Comparison of ENCODE assay signal across 2 cellular contexts in the genomic region with DNA sequence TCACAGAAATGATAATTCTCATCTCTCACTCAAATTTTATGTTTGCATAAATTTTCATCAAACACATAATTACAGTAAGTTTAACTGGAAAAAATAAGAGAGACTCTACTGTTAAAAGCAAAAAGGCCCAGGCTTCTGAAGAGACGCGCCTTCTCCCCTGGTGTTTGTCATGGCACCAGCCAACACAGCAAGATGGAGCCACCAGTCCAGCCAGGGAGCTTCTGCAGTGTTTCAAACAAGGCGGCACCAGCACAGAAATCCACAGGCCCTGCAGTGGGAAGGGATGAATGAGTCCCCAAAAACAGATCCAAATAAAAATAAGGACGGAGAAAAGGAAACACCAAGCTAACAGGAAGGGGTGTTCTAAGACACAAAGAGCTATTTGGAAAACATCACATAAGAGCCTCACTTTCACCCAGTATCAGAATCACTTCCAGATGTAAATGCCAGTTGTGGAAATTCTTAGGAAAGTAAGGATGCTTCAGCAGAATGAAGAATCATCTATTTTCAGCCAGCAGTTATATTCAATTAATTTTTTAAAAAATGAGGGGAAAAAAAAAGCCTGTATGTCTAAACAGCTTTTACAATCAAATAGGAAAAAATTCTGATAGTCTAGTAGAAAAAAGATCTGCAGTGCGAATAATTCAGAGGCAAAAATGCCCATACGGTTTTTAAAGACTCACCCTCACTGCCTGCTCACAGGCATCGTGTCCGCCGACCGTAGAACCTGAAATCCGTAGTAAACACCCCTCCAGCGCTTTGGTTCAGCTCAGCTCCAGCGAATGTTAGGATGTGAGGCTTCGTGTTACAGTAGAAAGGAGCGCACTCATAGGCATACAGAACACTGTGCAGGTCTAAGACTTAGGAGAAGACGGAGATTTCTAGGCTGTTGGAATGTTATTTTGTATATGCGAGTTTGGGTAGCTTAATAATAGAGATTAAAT.
A peak's percentile ranks its signal among the peaks of the same experiment; 100 is the strongest.
TF ChIP-seq lines count a peak whose summit lies in the region.

No MANE protein-coding gene starts in this region.

TF ChIP-seq in A549, 52 proteins besides CTCF, POLR2A, EP300 and RAD21:
- TF ChIP-seq POLR2AphosphoS2 (conservative IDR thresholded peaks at IDR 0.05; ENCODE audit: low read length) (no peak), HDAC2 (IDR thresholded peaks at IDR 0.05) (no peak), JUNB (IDR thresholded peaks at IDR 0.05) (no peak), HOXB5 (CRISPR knock-in tag; IDR thresholded peaks at IDR 0.05) (no peak), CBX2 (IDR thresholded peaks at IDR 0.05; ENCODE audit: borderline replicate concordance, low read depth) (no peak), PHF8 (IDR thresholded peaks at IDR 0.05; ENCODE audit: borderline replicate concordance, low read depth) (no peak), EHF (CRISPR knock-in tag; IDR thresholded peaks at IDR 0.05) (no peak), RARB (CRISPR knock-in tag; IDR thresholded peaks at IDR 0.05) (no peak), FOSB (CRISPR knock-in tag; IDR thresholded peaks at IDR 0.05) (no peak), HOXB13 (CRISPR knock-in tag; IDR thresholded peaks at IDR 0.05; ENCODE audit: low read depth) (no peak), HOXA7 (CRISPR knock-in tag; IDR thresholded peaks at IDR 0.05) (no peak), RNF2 (IDR thresholded peaks at IDR 0.05; ENCODE audit: borderline replicate concordance, low read depth) (no peak)
- TF ChIP-seq, protein P1, sequence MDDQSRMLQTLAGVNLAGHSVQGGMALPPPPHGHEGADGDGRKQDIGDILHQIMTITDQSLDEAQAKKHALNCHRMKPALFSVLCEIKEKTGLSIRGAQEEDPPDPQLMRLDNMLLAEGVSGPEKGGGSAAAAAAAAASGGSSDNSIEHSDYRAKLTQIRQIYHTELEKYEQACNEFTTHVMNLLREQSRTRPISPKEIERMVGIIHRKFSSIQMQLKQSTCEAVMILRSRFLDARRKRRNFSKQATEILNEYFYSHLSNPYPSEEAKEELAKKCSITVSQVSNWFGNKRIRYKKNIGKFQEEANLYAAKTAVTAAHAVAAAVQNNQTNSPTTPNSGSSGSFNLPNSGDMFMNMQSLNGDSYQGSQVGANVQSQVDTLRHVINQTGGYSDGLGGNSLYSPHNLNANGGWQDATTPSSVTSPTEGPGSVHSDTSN (IDR thresholded peaks at IDR 0.05), result no peak
- TF ChIP-seq, protein P2, sequence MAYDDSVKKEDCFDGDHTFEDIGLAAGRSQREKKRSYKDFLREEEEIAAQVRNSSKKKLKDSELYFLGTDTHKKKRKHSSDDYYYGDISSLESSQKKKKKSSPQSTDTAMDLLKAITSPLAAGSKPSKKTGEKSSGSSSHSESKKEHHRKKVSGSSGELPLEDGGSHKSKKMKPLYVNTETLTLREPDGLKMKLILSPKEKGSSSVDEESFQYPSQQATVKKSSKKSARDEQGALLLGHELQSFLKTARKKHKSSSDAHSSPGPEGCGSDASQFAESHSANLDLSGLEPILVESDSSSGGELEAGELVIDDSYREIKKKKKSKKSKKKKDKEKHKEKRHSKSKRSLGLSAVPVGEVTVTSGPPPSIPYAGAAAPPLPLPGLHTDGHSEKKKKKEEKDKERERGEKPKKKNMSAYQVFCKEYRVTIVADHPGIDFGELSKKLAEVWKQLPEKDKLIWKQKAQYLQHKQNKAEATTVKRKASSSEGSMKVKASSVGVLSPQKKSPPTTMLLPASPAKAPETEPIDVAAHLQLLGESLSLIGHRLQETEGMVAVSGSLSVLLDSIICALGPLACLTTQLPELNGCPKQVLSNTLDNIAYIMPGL (CRISPR knock-in tag; IDR thresholded peaks at IDR 0.05; ENCODE audit: borderline replicate concordance), result no peak
- TF ChIP-seq, protein P3, sequence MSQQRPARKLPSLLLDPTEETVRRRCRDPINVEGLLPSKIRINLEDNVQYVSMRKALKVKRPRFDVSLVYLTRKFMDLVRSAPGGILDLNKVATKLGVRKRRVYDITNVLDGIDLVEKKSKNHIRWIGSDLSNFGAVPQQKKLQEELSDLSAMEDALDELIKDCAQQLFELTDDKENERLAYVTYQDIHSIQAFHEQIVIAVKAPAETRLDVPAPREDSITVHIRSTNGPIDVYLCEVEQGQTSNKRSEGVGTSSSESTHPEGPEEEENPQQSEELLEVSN (IDR thresholded peaks at IDR 0.05; ENCODE audit: borderline replicate concordance, low read depth), result no peak
- TF ChIP-seq, protein P4, sequence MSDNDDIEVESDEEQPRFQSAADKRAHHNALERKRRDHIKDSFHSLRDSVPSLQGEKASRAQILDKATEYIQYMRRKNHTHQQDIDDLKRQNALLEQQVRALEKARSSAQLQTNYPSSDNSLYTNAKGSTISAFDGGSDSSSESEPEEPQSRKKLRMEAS (IDR thresholded peaks at IDR 0.05), result no peak
- TF ChIP-seq, protein P5, sequence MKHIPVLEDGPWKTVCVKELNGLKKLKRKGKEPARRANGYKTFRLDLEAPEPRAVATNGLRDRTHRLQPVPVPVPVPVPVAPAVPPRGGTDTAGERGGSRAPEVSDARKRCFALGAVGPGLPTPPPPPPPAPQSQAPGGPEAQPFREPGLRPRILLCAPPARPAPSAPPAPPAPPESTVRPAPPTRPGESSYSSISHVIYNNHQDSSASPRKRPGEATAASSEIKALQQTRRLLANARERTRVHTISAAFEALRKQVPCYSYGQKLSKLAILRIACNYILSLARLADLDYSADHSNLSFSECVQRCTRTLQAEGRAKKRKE (CRISPR knock-in tag; IDR thresholded peaks at IDR 0.05; ENCODE audit: low read depth), result no peak
- TF ChIP-seq, protein P6, sequence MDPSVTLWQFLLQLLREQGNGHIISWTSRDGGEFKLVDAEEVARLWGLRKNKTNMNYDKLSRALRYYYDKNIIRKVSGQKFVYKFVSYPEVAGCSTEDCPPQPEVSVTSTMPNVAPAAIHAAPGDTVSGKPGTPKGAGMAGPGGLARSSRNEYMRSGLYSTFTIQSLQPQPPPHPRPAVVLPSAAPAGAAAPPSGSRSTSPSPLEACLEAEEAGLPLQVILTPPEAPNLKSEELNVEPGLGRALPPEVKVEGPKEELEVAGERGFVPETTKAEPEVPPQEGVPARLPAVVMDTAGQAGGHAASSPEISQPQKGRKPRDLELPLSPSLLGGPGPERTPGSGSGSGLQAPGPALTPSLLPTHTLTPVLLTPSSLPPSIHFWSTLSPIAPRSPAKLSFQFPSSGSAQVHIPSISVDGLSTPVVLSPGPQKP (IDR thresholded peaks at IDR 0.05; ENCODE audit: low read depth, low read length), result no peak

TF ChIP-seq in K562, 482 proteins besides CTCF, POLR2A, EP300 and RAD21:
- TF ChIP-seq, protein P7, sequence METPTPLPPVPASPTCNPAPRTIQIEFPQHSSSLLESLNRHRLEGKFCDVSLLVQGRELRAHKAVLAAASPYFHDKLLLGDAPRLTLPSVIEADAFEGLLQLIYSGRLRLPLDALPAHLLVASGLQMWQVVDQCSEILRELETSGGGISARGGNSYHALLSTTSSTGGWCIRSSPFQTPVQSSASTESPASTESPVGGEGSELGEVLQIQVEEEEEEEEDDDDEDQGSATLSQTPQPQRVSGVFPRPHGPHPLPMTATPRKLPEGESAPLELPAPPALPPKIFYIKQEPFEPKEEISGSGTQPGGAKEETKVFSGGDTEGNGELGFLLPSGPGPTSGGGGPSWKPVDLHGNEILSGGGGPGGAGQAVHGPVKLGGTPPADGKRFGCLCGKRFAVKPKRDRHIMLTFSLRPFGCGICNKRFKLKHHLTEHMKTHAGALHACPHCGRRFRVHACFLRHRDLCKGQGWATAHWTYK (CRISPR knock-in tag; IDR thresholded peaks at IDR 0.05), result no peak
- TF ChIP-seq, protein P8, sequence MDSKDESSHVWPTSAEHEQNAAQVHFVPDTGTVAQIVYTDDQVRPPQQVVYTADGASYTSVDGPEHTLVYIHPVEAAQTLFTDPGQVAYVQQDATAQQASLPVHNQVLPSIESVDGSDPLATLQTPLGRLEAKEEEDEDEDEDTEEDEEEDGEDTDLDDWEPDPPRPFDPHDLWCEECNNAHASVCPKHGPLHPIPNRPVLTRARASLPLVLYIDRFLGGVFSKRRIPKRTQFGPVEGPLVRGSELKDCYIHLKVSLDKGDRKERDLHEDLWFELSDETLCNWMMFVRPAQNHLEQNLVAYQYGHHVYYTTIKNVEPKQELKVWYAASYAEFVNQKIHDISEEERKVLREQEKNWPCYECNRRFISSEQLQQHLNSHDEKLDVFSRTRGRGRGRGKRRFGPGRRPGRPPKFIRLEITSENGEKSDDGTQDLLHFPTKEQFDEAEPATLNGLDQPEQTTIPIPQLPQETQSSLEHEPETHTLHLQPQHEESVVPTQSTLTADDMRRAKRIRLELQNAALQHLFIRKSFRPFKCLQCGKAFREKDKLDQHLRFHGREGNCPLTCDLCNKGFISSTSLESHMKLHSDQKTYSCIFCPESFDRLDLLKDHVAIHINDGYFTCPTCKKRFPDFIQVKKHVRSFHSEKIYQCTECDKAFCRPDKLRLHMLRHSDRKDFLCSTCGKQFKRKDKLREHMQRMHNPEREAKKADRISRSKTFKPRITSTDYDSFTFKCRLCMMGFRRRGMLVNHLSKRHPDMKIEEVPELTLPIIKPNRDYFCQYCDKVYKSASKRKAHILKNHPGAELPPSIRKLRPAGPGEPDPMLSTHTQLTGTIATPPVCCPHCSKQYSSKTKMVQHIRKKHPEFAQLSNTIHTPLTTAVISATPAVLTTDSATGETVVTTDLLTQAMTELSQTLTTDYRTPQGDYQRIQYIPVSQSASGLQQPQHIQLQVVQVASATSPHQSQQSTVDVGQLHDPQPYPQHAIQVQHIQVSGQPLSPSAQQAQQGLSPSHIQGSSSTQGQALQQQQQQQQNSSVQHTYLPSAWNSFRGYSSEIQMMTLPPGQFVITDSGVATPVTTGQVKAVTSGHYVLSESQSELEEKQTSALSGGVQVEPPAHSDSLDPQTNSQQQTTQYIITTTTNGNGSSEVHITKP (IDR thresholded peaks at IDR 0.05; ENCODE audit: partially characterized antibody), result peak; percentile 1
